Comparison of ENCODE assay signal across 1 cellular context in the genomic region with DNA sequence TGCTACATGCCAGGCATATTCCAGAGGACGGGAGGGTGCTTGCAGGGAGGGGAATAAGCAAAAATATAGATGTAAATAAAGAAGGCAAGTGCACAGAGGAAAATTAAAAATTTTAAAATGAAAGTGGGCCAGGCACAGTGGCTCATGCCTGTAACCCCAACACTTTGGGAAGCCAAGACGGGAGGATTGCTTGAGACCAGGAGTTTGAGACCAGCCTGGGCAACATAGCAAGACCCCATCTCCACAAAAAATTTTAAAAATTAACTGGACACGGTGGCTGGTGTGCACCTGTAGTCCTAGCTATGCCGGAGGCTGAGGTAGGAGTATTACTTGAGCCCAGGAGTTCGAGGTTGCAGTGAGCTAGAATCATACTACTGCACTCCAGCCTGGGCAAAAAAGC.
TF ChIP-seq lines count a peak whose summit lies in the region.

No MANE protein-coding gene starts in this region.

TF ChIP-seq in IMR-90, 13 proteins besides CTCF, POLR2A, EP300 and RAD21:
- TF ChIP-seq MXI1 (IDR thresholded peaks at IDR 0.05; ENCODE audit: borderline replicate concordance, low read depth, low read length) (no peak), SMC3 (IDR thresholded peaks at IDR 0.05; ENCODE audit: low read depth, low read length) (no peak), CEBPB (IDR thresholded peaks at IDR 0.05; ENCODE audit: low read depth, low read length) (no peak), RFX5 (IDR thresholded peaks at IDR 0.05; ENCODE audit: low read depth, low read length) (no peak), NFE2L2 (IDR thresholded peaks at IDR 0.05; ENCODE audit: low read depth, low read length) (no peak), MAFK (IDR thresholded peaks at IDR 0.05; ENCODE audit: low read depth, low read length) (no peak), CHD1 (IDR thresholded peaks at IDR 0.05; ENCODE audit: low read depth, low read length) (no peak), RCOR1 (IDR thresholded peaks at IDR 0.05; ENCODE audit: insufficient replicate concordance, low read length) (no peak), FOS (IDR thresholded peaks at IDR 0.05; ENCODE audit: low read depth, low read length) (no peak), MAZ (IDR thresholded peaks at IDR 0.05; ENCODE audit: borderline replicate concordance, low read depth, low read length) (no peak), BHLHE40 (IDR thresholded peaks at IDR 0.05; ENCODE audit: low read depth, low read length) (no peak)
- TF ChIP-seq, protein P1, sequence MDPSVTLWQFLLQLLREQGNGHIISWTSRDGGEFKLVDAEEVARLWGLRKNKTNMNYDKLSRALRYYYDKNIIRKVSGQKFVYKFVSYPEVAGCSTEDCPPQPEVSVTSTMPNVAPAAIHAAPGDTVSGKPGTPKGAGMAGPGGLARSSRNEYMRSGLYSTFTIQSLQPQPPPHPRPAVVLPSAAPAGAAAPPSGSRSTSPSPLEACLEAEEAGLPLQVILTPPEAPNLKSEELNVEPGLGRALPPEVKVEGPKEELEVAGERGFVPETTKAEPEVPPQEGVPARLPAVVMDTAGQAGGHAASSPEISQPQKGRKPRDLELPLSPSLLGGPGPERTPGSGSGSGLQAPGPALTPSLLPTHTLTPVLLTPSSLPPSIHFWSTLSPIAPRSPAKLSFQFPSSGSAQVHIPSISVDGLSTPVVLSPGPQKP (IDR thresholded peaks at IDR 0.05; ENCODE audit: borderline replicate concordance, low read depth, low read length) = no peak
- TF ChIP-seq, protein P2, sequence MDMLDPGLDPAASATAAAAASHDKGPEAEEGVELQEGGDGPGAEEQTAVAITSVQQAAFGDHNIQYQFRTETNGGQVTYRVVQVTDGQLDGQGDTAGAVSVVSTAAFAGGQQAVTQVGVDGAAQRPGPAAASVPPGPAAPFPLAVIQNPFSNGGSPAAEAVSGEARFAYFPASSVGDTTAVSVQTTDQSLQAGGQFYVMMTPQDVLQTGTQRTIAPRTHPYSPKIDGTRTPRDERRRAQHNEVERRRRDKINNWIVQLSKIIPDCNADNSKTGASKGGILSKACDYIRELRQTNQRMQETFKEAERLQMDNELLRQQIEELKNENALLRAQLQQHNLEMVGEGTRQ (IDR thresholded peaks at IDR 0.05; ENCODE audit: low read depth, low read length) = no peak
